ENCODE assay signal across 20 cellular contexts in genomic region chr13:95217920-95218830, GRCh38.
DNase-seq lines count a peak whose midpoint lies in the region; ATAC-seq, FAIRE-seq and TF ChIP-seq lines count a peak whose summit lies in the region.
"Had no signal": no experiment of that assay in that cellular context is flagged by ENCODE, and none has a peak within 500 bp of the region (broad histone marks: within the 10 kb centered on the region; RNA-seq: fewer than 3 reads in every experiment).

No MANE protein-coding gene starts in this region.

- no peak overlapping the region for H3K56ac ChIP-seq in H9 (ENCODE audit: insufficient read length, low read depth, low read length)

- H3K9me3 Mint-ChIP-seq in H9 = no peaks in the 10 kb centered on the region
- H3K9me3 Mint-ChIP-seq: T-cell had no signal

- H4K91ac ChIP-seq in H9 (ENCODE audit: insufficient read length, low read depth, low read length) = no peak overlapping the region

- no peak overlapping the region for H2BK20ac ChIP-seq in H9 (ENCODE audit: low read depth, low read length, poor library complexity, severe bottlenecking)

- H3K36me3 Mint-ChIP-seq in H9 (ENCODE audit: insufficient read depth in 1 of 3, low read depth in 3 of 3) = no peaks in the 10 kb centered on the region

- ATAC-seq in A549 (no peak), HG03378 (IDR thresholded peaks at IDR 0.05; ENCODE audit: unreplicated experiment) (no peak), GM19463 (IDR thresholded peaks at IDR 0.05; ENCODE audit: unreplicated experiment) (no peak)
- ATAC-seq: T-cell had no signal

- H3K27me3 Mint-ChIP-seq in H9 (ENCODE audit: low read depth) = no peaks in the 10 kb centered on the region
- H3K27me3 Mint-ChIP-seq: T-cell had no signal

- no peak overlapping the region for H2AK5ac ChIP-seq in H9 (ENCODE audit: insufficient read length, low read length)

- H3K4ac ChIP-seq in H9 (ENCODE audit: low read depth, low read length) = no peak overlapping the region

- WGBS in A549 (ENCODE audit: missing lambda C conversion rate) = 63% methylated on average over 6 of the region's 6 CpGs
- no CpG with 5 or more reads among the region's 6 CpGs for WGBS in H9 (ENCODE audit: extremely low coverage, insufficient read length, low lambda C conversion rate)

- H3K27ac Mint-ChIP-seq in H9 = peak overlapping the region in 2 of 3 experiments; percentile 18 to 72; a peak in 3 of 7 replicates
- H3K27ac Mint-ChIP-seq: T-cell had no signal

- FAIRE-seq in A549 (lab: Jason Lieb, UNC) = no peak
- FAIRE-seq: RCC 7860 had no signal

- no peak overlapping the region for H3K4me3 Mint-ChIP-seq in H9
- H3K4me3 Mint-ChIP-seq: T-cell had no signal

- H4K20me1 ChIP-seq in H9 (ENCODE audit: control insufficient read depth, insufficient read depth, insufficient read length) = no peaks in the 10 kb centered on the region

- H3K79me2 ChIP-seq in H9 (ENCODE audit: insufficient read depth, low read length) = no peaks in the 10 kb centered on the region

- H3K36me3 ChIP-seq in endocrine pancreas (ENCODE audit: control insufficient read depth, insufficient read depth, low read length) = no peaks in the 10 kb centered on the region

- no peak overlapping the region for H2BK12ac ChIP-seq in H9 (ENCODE audit: insufficient read length, low read depth, low read length)

- no peak overlapping the region for H3K14ac ChIP-seq in H9 (ENCODE audit: insufficient read depth, low read length)

- no peak for TF ChIP-seq RAD21 in A549 (conservative IDR thresholded peaks at IDR 0.05 in 1 of 2, IDR thresholded peaks at IDR 0.05 in 1 of 2)

- H2BK120ac ChIP-seq in H9 (ENCODE audit: low read depth, low read length, poor library complexity, severe bottlenecking) = no peak overlapping the region

- no peak overlapping the region for H3T11ph ChIP-seq in H9 (ENCODE audit: low read length)

- H3K4me2 ChIP-seq in A549 (peak overlapping the region; percentile 35; the same call in 2 of the 3 replicates), H9 (ENCODE audit: insufficient read depth, insufficient read length, low read length) (no peak overlapping the region)
- H3K4me2 ChIP-seq: KMS-11, SK-N-SH had no signal

- H3K27me3 ChIP-seq in H9 (ENCODE audit: insufficient read depth, low read length) (no peaks in the 10 kb centered on the region), endocrine pancreas (ENCODE audit: control insufficient read depth, insufficient read depth, low read length) (no peaks in the 10 kb centered on the region)

- DNase-seq in A549 (ENCODE audit: low read depth in 1 of 2, low spot score in 1 of 2) (peak in 1 of 2 experiments; percentile 15), H9 (no peak), NCI-H82 treated with DMSO at 0.1 percent for 48 hours (lab: John Stamatoyannopoulos, UW; ENCODE audit: unreplicated experiment) (peak; percentile 34), NCI-H146 (lab: John Stamatoyannopoulos, UW) (no peak), NCI-H146 treated with DMSO at 0.1 percent for 48 hours (lab: John Stamatoyannopoulos, UW; ENCODE audit: unreplicated experiment) (no peak)
- DNase-seq: C1 segment of cervical spinal cord, DMS53, GM23248, NCI-H1092 treated with DMSO at 0.1 percent for 48 hours, NCI-H1694 treated with DMSO at 0.1 percent for 48 hours, NCI-H345, NCI-H526, SHP77, SK-N-SH, T-cell had no signal

- no peak overlapping the region for H2AFZ ChIP-seq in H9 (ENCODE audit: low read length)
- H2AFZ ChIP-seq: GM23248 had no signal

- H3K9ac ChIP-seq in H9 (ENCODE audit: extremely low read depth, insufficient read length, low read length) = no peak overlapping the region
- H3K9ac ChIP-seq in endocrine pancreas (ENCODE audit: control insufficient read depth, insufficient read depth, low read length) = no peak overlapping the region
- H3K9ac ChIP-seq: GM23248, KMS-11, SK-N-SH had no signal

- TF ChIP-seq EP300 in A549 (IDR thresholded peaks at IDR 0.05) = no peak

- H3K9me3 ChIP-seq in A549 (no peaks in the 10 kb centered on the region), H9 (ENCODE audit: control insufficient read depth, low read depth, low read length) (no peaks in the 10 kb centered on the region), endocrine pancreas (ENCODE audit: control insufficient read depth, low read length) (no peaks in the 10 kb centered on the region)
- H3K9me3 ChIP-seq: SK-N-SH had no signal

- H3K4me3 ChIP-seq in A549 (no peak overlapping the region), endocrine pancreas (ENCODE audit: control insufficient read depth, insufficient read depth, low read length) (peak overlapping the region; percentile 35)
- H3K4me3 ChIP-seq: GM23248 had no signal

- no peaks in the 10 kb centered on the region for H3K79me1 ChIP-seq in H9 (ENCODE audit: insufficient read depth, low read depth, low read length, poor library complexity, severe bottlenecking)

- no peak for TF ChIP-seq POLR2A in A549 (IDR thresholded peaks at IDR 0.05; ENCODE audit: low read length)

- H4K5ac ChIP-seq in H9 (ENCODE audit: insufficient read length, low read depth, low read length) = no peak overlapping the region

- peaks cover 7 to 11% of the 10 kb centered on the region in 2 experiments for H3K4me1 Mint-ChIP-seq in H9
- H3K4me1 Mint-ChIP-seq: T-cell had no signal

- H3K27ac ChIP-seq in A549 (peak overlapping the region; percentile 20; a peak in 3 of 6 replicates), H9 (ENCODE audit: insufficient read length, low read depth, low read length) (no peak overlapping the region)
- H3K27ac ChIP-seq: GM23248, KMS-11 had no signal

- no peak overlapping the region for H3K23ac ChIP-seq in H9 (ENCODE audit: insufficient read length, low read depth, low read length)

- no peak overlapping the region for H4K8ac ChIP-seq in H9 (replicated peaks; ENCODE audit: insufficient read length, low read depth, low read length)

- H3K23me2 ChIP-seq in H9 (ENCODE audit: insufficient read length, low read depth, low read length, poor library complexity, severe bottlenecking) = no peaks in the 10 kb centered on the region

- H3K18ac ChIP-seq in H9 (ENCODE audit: insufficient read length, low read depth, low read length) = no peak overlapping the region

- H2BK15ac ChIP-seq in H9 (ENCODE audit: low read depth, low read length) = no peak overlapping the region

- H3K4me1 ChIP-seq in A549 (peaks cover 36% of the 10 kb centered on the region), H9 (ENCODE audit: insufficient read depth, low read length) (0 out of 2 replicates have a peak, but pooled peaks cover 2% of the 10 kb centered on the region), endocrine pancreas (ENCODE audit: control insufficient read depth, insufficient read depth, low read length) (peaks cover 10% of the 10 kb centered on the region)

- CTCF ChIA-PET in A549 (lab: Yijun Ruan, JAX) = interaction anchor here (1.2 kb wide), 1 partner anchor 163 kb away, joined by 4 read pairs; no protein-coding TSS in a partner anchor

- POLR2A ChIA-PET in A549 (lab: Yijun Ruan, JAX) = no interaction called here

- no peak for TF ChIP-seq CTCF in A549 (IDR thresholded peaks at IDR 0.05)
- TF ChIP-seq CTCF in H9 (conservative IDR thresholded peaks at IDR 0.05) = no peak

- no peak overlapping the region for H2BK5ac ChIP-seq in H9 (ENCODE audit: insufficient read length, low read length)

TF ChIP-seq in A549, 52 proteins besides CTCF, POLR2A, EP300 and RAD21:
- TF ChIP-seq RCOR1 (IDR thresholded peaks at IDR 0.05; ENCODE audit: low read depth, low read length) (no peak), TP53 (CRISPR knock-in tag; IDR thresholded peaks at IDR 0.05) (no peak), ZNF302 (CRISPR knock-in tag; IDR thresholded peaks at IDR 0.05) (no peak), SREBF2 (IDR thresholded peaks at IDR 0.05) (no peak), ESRRA (IDR thresholded peaks at IDR 0.05; ENCODE audit: borderline replicate concordance, low read length) (no peak)
TF ChIP-seq in A549: peak in this region for 0.
